ENCODE assay signal across 2 cellular contexts in the genomic region with DNA sequence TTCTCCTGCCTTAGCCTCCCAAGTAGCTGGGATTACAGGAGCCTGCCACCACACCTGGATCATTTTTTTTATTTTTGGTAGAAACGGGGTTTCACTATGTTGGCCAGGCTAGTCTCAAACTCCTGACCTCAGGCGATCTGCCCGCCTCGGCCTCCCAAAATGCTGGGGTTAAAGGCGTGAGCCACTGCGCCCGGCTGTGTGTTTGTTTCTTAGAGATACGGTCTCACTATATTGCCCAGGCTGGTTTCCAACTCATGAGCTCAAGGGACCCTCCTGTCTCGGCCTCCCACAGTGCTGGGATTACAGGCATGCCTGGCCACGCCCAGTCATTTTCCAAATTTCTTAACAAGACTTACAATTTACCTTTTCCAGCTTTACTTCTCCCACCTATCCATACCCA.
TF ChIP-seq lines count a peak whose summit lies in the region.

No MANE protein-coding gene starts in this region.

TF ChIP-seq in HepG2, 621 proteins besides CTCF, POLR2A, EP300 and RAD21:
- 0 out of 2 replicates have a peak, but pooled peaks have one; percentile 44 for TF ChIP-seq ZNF605 (CRISPR knock-in tag; IDR thresholded peaks at IDR 0.05)
- TF ChIP-seq, protein P1, sequence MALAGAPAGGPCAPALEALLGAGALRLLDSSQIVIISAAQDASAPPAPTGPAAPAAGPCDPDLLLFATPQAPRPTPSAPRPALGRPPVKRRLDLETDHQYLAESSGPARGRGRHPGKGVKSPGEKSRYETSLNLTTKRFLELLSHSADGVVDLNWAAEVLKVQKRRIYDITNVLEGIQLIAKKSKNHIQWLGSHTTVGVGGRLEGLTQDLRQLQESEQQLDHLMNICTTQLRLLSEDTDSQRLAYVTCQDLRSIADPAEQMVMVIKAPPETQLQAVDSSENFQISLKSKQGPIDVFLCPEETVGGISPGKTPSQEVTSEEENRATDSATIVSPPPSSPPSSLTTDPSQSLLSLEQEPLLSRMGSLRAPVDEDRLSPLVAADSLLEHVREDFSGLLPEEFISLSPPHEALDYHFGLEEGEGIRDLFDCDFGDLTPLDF (CRISPR knock-in tag; IDR thresholded peaks at IDR 0.05): no peak
- 0 out of 2 replicates have a peak, but pooled peaks have one; percentile 10 for TF ChIP-seq SALL1 (CRISPR knock-in tag; IDR thresholded peaks at IDR 0.05)

TF ChIP-seq in HEK293T, 16 proteins besides CTCF, POLR2A, EP300 and RAD21 (continued from another document):
- TF ChIP-seq PKNOX1 (IDR thresholded peaks at IDR 0.05) (no peak), NFRKB (IDR thresholded peaks at IDR 0.05) (no peak), SP1 (IDR thresholded peaks at IDR 0.05) (no peak), ELF4 (IDR thresholded peaks at IDR 0.05) (no peak), LEF1 (IDR thresholded peaks at IDR 0.05; ENCODE audit: borderline replicate concordance) (no peak), FOXK2 (IDR thresholded peaks at IDR 0.05) (no peak), HDGF (IDR thresholded peaks at IDR 0.05; ENCODE audit: borderline replicate concordance) (no peak), BHLHE40 (IDR thresholded peaks at IDR 0.05; ENCODE audit: borderline replicate concordance) (no peak), L3MBTL2 (conservative IDR thresholded peaks at IDR 0.05) (no peak), CTBP1 (IDR thresholded peaks at IDR 0.05; ENCODE audit: borderline replicate concordance) (no peak), ARNT (IDR thresholded peaks at IDR 0.05) (no peak), SUZ12 (IDR thresholded peaks at IDR 0.05) (no peak), FOXA1 (IDR thresholded peaks at IDR 0.05) (no peak), FOXM1 (IDR thresholded peaks at IDR 0.05; ENCODE audit: borderline replicate concordance) (no peak), TARDBP (IDR thresholded peaks at IDR 0.05) (no peak)
